Comparison of ENCODE assay signal across 8 cellular contexts in the genomic region with DNA sequence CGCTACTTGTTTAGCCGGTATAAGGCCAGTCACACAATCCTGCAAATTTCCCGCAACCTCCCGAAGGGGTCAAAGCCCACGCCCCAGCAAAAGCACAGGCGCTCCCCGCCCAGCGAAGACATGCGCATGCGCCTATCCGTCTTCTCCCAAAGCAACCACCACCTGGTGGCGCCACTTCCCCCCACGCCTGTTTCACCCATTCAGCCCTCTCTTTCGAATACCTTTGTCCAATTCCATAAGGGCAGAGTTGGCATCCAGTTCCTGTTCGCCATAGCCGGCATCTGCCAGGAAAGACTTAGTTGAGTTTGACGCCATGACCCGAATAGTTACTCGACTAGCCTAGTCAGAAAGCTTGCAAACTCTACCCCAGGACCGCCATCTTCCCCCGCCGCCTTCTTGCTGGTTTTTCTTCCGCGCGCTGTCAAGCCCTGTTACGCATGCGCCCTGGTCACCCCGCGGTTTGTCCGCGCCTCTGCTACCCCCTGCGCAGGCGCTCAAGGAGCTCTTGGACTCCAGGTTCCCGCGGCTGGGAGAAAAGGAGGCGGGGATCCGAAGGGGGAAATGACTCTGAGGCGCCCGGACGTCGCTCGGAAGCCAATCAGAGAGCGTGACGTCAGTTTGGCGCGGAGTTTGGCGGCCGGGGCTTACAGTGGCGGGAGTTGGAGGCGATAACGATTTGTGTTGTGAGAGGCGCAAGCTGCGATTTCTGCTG.
DNase-seq lines count a peak whose midpoint lies in the region; ATAC-seq and TF ChIP-seq lines count a peak whose summit lies in the region.

A gene with protein sequence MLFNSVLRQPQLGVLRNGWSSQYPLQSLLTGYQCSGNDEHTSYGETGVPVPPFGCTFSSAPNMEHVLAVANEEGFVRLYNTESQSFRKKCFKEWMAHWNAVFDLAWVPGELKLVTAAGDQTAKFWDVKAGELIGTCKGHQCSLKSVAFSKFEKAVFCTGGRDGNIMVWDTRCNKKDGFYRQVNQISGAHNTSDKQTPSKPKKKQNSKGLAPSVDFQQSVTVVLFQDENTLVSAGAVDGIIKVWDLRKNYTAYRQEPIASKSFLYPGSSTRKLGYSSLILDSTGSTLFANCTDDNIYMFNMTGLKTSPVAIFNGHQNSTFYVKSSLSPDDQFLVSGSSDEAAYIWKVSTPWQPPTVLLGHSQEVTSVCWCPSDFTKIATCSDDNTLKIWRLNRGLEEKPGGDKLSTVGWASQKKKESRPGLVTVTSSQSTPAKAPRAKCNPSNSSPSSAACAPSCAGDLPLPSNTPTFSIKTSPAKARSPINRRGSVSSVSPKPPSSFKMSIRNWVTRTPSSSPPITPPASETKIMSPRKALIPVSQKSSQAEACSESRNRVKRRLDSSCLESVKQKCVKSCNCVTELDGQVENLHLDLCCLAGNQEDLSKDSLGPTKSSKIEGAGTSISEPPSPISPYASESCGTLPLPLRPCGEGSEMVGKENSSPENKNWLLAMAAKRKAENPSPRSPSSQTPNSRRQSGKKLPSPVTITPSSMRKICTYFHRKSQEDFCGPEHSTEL (plus strand): TSS at position 626 of the 712 bp plus-strand sequence. CDS start 143 bp downstream, outside the sequence.
A gene with protein sequence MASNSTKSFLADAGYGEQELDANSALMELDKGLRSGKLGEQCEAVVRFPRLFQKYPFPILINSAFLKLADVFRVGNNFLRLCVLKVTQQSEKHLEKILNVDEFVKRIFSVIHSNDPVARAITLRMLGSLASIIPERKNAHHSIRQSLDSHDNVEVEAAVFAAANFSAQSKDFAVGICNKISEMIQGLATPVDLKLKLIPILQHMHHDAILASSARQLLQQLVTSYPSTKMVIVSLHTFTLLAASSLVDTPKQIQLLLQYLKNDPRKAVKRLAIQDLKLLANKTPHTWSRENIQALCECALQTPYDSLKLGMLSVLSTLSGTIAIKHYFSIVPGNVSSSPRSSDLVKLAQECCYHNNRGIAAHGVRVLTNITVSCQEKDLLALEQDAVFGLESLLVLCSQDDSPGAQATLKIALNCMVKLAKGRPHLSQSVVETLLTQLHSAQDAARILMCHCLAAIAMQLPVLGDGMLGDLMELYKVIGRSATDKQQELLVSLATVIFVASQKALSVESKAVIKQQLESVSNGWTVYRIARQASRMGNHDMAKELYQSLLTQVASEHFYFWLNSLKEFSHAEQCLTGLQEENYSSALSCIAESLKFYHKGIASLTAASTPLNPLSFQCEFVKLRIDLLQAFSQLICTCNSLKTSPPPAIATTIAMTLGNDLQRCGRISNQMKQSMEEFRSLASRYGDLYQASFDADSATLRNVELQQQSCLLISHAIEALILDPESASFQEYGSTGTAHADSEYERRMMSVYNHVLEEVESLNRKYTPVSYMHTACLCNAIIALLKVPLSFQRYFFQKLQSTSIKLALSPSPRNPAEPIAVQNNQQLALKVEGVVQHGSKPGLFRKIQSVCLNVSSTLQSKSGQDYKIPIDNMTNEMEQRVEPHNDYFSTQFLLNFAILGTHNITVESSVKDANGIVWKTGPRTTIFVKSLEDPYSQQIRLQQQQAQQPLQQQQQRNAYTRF (minus strand): TSS at position 435 of the 712 bp plus-strand sequence. CDS start 120 bp downstream, at position 315.

- TF ChIP-seq EP300 in Ishikawa (IDR thresholded peaks at IDR 0.05; ENCODE audit: borderline replicate concordance): no peak

- no peak for TF ChIP-seq RAD21 in Ishikawa (IDR thresholded peaks at IDR 0.05; ENCODE audit: low read depth)

- DNase-seq in DMS53 (lab: John Stamatoyannopoulos, UW) (peak; percentile 100), OCI-M2 (lab: John Stamatoyannopoulos, UW; ENCODE audit: unreplicated experiment) (peak; percentile 87), activated T-cell treated with anti-CD3 and anti-CD28 coated beads for 4 hours (peak; percentile 95), epidermal melanocyte (ENCODE audit: insufficient read length, low spot score) (peak; percentile 96), middle frontal gyrus (ENCODE audit: extremely low spot score, low spot score) (peak; percentile 99)
- DNase-seq in stimulated activated CD8-positive, alpha-beta memory T cell treated with anti-CD3 and anti-CD28 coated beads, Interleukin-2, amount 100 ng/mL, for 48 hours (ENCODE audit: low read depth in 2 of 2): peak; percentile 95 to 96

- ATAC-seq in GM21576 (IDR thresholded peaks at IDR 0.05; ENCODE audit: unreplicated experiment): peak; percentile 66

TF ChIP-seq in Ishikawa, 13 proteins besides CTCF, POLR2A, EP300 and RAD21:
- peak; percentile 80 for TF ChIP-seq CREB1 (IDR thresholded peaks at IDR 0.05; ENCODE audit: low read depth)
- TF ChIP-seq, protein P1, sequence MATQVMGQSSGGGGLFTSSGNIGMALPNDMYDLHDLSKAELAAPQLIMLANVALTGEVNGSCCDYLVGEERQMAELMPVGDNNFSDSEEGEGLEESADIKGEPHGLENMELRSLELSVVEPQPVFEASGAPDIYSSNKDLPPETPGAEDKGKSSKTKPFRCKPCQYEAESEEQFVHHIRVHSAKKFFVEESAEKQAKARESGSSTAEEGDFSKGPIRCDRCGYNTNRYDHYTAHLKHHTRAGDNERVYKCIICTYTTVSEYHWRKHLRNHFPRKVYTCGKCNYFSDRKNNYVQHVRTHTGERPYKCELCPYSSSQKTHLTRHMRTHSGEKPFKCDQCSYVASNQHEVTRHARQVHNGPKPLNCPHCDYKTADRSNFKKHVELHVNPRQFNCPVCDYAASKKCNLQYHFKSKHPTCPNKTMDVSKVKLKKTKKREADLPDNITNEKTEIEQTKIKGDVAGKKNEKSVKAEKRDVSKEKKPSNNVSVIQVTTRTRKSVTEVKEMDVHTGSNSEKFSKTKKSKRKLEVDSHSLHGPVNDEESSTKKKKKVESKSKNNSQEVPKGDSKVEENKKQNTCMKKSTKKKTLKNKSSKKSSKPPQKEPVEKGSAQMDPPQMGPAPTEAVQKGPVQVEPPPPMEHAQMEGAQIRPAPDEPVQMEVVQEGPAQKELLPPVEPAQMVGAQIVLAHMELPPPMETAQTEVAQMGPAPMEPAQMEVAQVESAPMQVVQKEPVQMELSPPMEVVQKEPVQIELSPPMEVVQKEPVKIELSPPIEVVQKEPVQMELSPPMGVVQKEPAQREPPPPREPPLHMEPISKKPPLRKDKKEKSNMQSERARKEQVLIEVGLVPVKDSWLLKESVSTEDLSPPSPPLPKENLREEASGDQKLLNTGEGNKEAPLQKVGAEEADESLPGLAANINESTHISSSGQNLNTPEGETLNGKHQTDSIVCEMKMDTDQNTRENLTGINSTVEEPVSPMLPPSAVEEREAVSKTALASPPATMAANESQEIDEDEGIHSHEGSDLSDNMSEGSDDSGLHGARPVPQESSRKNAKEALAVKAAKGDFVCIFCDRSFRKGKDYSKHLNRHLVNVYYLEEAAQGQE (IDR thresholded peaks at IDR 0.05; ENCODE audit: low read depth): no peak
- TF ChIP-seq TEAD4 (IDR thresholded peaks at IDR 0.05): no peak
- peak; percentile 88; the same call in 1 of the 2 replicates for TF ChIP-seq YY1 (IDR thresholded peaks at IDR 0.05; ENCODE audit: low read depth)
- TF ChIP-seq CEBPB (IDR thresholded peaks at IDR 0.05): no peak; the same call in 1 of the 2 replicates
- no peak; the same call in 1 of the 2 replicates for TF ChIP-seq EGR1 (IDR thresholded peaks at IDR 0.05)
- peak; percentile 52; the same call in 1 of the 2 replicates for TF ChIP-seq TCF12 (IDR thresholded peaks at IDR 0.05; ENCODE audit: low read depth)
- TF ChIP-seq, protein P2, sequence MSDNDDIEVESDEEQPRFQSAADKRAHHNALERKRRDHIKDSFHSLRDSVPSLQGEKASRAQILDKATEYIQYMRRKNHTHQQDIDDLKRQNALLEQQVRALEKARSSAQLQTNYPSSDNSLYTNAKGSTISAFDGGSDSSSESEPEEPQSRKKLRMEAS (IDR thresholded peaks at IDR 0.05): peak; percentile 91
- peak; percentile 82 for TF ChIP-seq TAF1 (IDR thresholded peaks at IDR 0.05; ENCODE audit: low read depth)
- TF ChIP-seq, protein P3, sequence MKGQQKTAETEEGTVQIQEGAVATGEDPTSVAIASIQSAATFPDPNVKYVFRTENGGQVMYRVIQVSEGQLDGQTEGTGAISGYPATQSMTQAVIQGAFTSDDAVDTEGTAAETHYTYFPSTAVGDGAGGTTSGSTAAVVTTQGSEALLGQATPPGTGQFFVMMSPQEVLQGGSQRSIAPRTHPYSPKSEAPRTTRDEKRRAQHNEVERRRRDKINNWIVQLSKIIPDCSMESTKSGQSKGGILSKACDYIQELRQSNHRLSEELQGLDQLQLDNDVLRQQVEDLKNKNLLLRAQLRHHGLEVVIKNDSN (IDR thresholded peaks at IDR 0.05): no peak
- no peak for TF ChIP-seq NFIC (IDR thresholded peaks at IDR 0.05)
- peak; percentile 99 for TF ChIP-seq ZBTB7A (IDR thresholded peaks at IDR 0.05; ENCODE audit: low read depth)
- peak; percentile 54; the same call in 1 of the 2 replicates for TF ChIP-seq FOXM1 (IDR thresholded peaks at IDR 0.05; ENCODE audit: borderline replicate concordance, low read depth)

Comparison
In these comparisons a context has a peak if more than half of its experiments do, and no peak if none do; other contexts are left out.
1. Peak in every context shown above with its lines: DNase-seq and ATAC-seq.